Comparison of ENCODE assay signal across 1 cellular context in the genomic region with DNA sequence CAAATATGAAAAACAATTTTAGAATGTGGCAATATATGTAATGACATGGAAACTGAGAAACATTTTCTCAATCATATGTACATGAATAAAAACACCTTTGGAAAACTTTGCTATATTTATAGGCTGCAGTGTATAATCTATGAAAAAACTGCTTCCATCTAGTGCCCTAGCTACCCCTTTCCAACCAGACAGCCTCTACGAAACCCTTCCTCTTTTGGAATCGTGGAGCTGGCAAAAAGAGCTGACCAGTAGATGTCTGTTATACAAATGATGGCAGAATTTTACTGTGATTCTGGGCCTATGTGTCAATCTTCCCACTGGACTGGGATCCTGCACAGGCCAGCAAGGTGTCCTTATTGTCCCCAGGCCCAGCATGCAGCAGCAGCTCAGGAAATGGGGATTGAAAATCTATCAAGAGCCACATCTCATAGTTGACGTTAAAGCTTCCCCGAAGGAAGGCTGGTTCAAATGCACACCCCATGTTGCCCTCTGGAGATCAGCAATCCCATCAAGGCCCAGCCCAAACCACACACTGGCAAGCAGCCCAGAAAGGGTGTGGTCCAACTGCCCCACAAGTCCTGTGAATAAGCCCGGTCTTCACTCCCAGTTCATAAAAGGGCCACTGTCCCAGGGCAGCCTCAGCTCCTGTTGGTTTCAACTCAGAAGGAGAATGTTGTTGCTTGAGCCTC.
TF ChIP-seq lines count a peak whose summit lies in the region.

No MANE protein-coding gene starts in this region.

TF ChIP-seq in HEK293, 187 proteins besides CTCF, POLR2A, EP300 and RAD21 (continued from another document and continues in another):
- peak; percentile 58; the same call in 1 of the 2 replicates for TF ChIP-seq ZNF76 (tag by site-specific recombination; IDR thresholded peaks at IDR 0.05; ENCODE audit: borderline replicate concordance, low read depth)
- TF ChIP-seq ZNF623 (tag by site-specific recombination; IDR thresholded peaks at IDR 0.05), result no peak
- no peak for TF ChIP-seq ZNF776 (tag by site-specific recombination; IDR thresholded peaks at IDR 0.05; ENCODE audit: borderline replicate concordance)
- no peak for TF ChIP-seq ZNF580 (tag by site-specific recombination; IDR thresholded peaks at IDR 0.05)
- no peak for TF ChIP-seq GLI2 (tag by site-specific recombination; IDR thresholded peaks at IDR 0.05; ENCODE audit: borderline replicate concordance, low read depth)
- peak; percentile 71; the same call in 1 of the 2 replicates for TF ChIP-seq KLF10 (tag by site-specific recombination; IDR thresholded peaks at IDR 0.05)
- no peak for TF ChIP-seq ZNF530 (tag by site-specific recombination; IDR thresholded peaks at IDR 0.05; ENCODE audit: low read depth)
- no peak for TF ChIP-seq ZNF585B (tag by site-specific recombination; IDR thresholded peaks at IDR 0.05)
- no peak for TF ChIP-seq ZNF785 (tag by site-specific recombination; IDR thresholded peaks at IDR 0.05)
- TF ChIP-seq ZNF174 (tag by site-specific recombination; IDR thresholded peaks at IDR 0.05), result no peak
- no peak for TF ChIP-seq ZNF473 (tag by site-specific recombination; IDR thresholded peaks at IDR 0.05)
- no peak for TF ChIP-seq SP7 (tag by site-specific recombination; IDR thresholded peaks at IDR 0.05)
- TF ChIP-seq ZNF19 (tag by site-specific recombination; IDR thresholded peaks at IDR 0.05; ENCODE audit: low read depth), result no peak
- TF ChIP-seq ZFP69B (tag by site-specific recombination; IDR thresholded peaks at IDR 0.05), result peak; percentile 92
- TF ChIP-seq ZNF571 (tag by site-specific recombination; IDR thresholded peaks at IDR 0.05), result no peak
- no peak for TF ChIP-seq ZNF10 (tag by site-specific recombination; IDR thresholded peaks at IDR 0.05)
- TF ChIP-seq ZSCAN16 (tag by site-specific recombination; IDR thresholded peaks at IDR 0.05), result no peak
- 0 out of 2 replicates have a peak, but pooled peaks have one; percentile 32 for TF ChIP-seq IKZF3 (tag by site-specific recombination; IDR thresholded peaks at IDR 0.05)
- TF ChIP-seq ZFP37 (tag by site-specific recombination; IDR thresholded peaks at IDR 0.05), result no peak
- TF ChIP-seq YY2 (tag by site-specific recombination; IDR thresholded peaks at IDR 0.05), result no peak
- no peak for TF ChIP-seq ZSCAN23 (tag by site-specific recombination; IDR thresholded peaks at IDR 0.05)
- no peak for TF ChIP-seq ZNF211 (tag by site-specific recombination; IDR thresholded peaks at IDR 0.05; ENCODE audit: low read depth)
- TF ChIP-seq ZNF138 (tag by site-specific recombination; IDR thresholded peaks at IDR 0.05; ENCODE audit: borderline replicate concordance), result no peak
- TF ChIP-seq ZNF2 (tag by site-specific recombination; IDR thresholded peaks at IDR 0.05), result no peak
- TF ChIP-seq ZFP3 (tag by site-specific recombination; IDR thresholded peaks at IDR 0.05; ENCODE audit: low read depth), result no peak
- no peak for TF ChIP-seq ZBTB21 (tag by site-specific recombination; IDR thresholded peaks at IDR 0.05)
- no peak for TF ChIP-seq SP2 (tag by site-specific recombination; IDR thresholded peaks at IDR 0.05)
- TF ChIP-seq ZNF24 (tag by site-specific recombination; IDR thresholded peaks at IDR 0.05), result no peak
- TF ChIP-seq ZNF501 (tag by site-specific recombination; IDR thresholded peaks at IDR 0.05), result no peak
- TF ChIP-seq, protein P1, sequence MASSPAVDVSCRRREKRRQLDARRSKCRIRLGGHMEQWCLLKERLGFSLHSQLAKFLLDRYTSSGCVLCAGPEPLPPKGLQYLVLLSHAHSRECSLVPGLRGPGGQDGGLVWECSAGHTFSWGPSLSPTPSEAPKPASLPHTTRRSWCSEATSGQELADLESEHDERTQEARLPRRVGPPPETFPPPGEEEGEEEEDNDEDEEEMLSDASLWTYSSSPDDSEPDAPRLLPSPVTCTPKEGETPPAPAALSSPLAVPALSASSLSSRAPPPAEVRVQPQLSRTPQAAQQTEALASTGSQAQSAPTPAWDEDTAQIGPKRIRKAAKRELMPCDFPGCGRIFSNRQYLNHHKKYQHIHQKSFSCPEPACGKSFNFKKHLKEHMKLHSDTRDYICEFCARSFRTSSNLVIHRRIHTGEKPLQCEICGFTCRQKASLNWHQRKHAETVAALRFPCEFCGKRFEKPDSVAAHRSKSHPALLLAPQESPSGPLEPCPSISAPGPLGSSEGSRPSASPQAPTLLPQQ (tag by site-specific recombination; IDR thresholded peaks at IDR 0.05), result peak; percentile 97
- TF ChIP-seq ZNF48 (tag by site-specific recombination; IDR thresholded peaks at IDR 0.05), result no peak
- no peak for TF ChIP-seq ZNF488 (tag by site-specific recombination; IDR thresholded peaks at IDR 0.05)
- no peak for TF ChIP-seq ZNF37A (tag by site-specific recombination; IDR thresholded peaks at IDR 0.05)
- TF ChIP-seq ZNF391 (tag by site-specific recombination; IDR thresholded peaks at IDR 0.05; ENCODE audit: borderline replicate concordance, low read depth), result no peak
- TF ChIP-seq KLF9 (tag by site-specific recombination; IDR thresholded peaks at IDR 0.05; ENCODE audit: low read depth), result peak; percentile 86
- TF ChIP-seq ZNF311 (tag by site-specific recombination; IDR thresholded peaks at IDR 0.05; ENCODE audit: borderline replicate concordance), result no peak
- no peak for TF ChIP-seq ZNF169 (tag by site-specific recombination; IDR thresholded peaks at IDR 0.05)
- no peak for TF ChIP-seq ZNF830 (tag by site-specific recombination; IDR thresholded peaks at IDR 0.05; ENCODE audit: low read depth)
- 0 out of 2 replicates have a peak, but pooled peaks have one; percentile 19 for TF ChIP-seq ZEB2 (tag by site-specific recombination; IDR thresholded peaks at IDR 0.05)
- no peak for TF ChIP-seq ZNF514 (tag by site-specific recombination; IDR thresholded peaks at IDR 0.05)
- no peak for TF ChIP-seq EGR2 (tag by site-specific recombination; IDR thresholded peaks at IDR 0.05; ENCODE audit: low read depth)
- TF ChIP-seq ZBTB17 (tag by site-specific recombination; IDR thresholded peaks at IDR 0.05), result peak; percentile 77
- peak; percentile 14; the same call in 1 of the 2 replicates for TF ChIP-seq ZIC2 (tag by site-specific recombination; IDR thresholded peaks at IDR 0.05)
- TF ChIP-seq KLF1 (tag by site-specific recombination; IDR thresholded peaks at IDR 0.05), result peak; percentile 89
- TF ChIP-seq ZNF555 (tag by site-specific recombination; conservative IDR thresholded peaks at IDR 0.05), result no peak
- no peak for TF ChIP-seq ZNF121 (tag by site-specific recombination; IDR thresholded peaks at IDR 0.05)
- peak; percentile 93 for TF ChIP-seq ZBTB8A (tag by site-specific recombination; IDR thresholded peaks at IDR 0.05)
- TF ChIP-seq MYNN (tag by site-specific recombination; IDR thresholded peaks at IDR 0.05; ENCODE audit: borderline replicate concordance), result no peak
- no peak for TF ChIP-seq ZBTB48 (tag by site-specific recombination; IDR thresholded peaks at IDR 0.05)
- TF ChIP-seq SETDB1 (IDR thresholded peaks at IDR 0.05; ENCODE audit: insufficient read length, low read length), result no peak
- TF ChIP-seq INSM2 (tag by site-specific recombination; IDR thresholded peaks at IDR 0.05), result no peak
- TF ChIP-seq, protein P2, sequence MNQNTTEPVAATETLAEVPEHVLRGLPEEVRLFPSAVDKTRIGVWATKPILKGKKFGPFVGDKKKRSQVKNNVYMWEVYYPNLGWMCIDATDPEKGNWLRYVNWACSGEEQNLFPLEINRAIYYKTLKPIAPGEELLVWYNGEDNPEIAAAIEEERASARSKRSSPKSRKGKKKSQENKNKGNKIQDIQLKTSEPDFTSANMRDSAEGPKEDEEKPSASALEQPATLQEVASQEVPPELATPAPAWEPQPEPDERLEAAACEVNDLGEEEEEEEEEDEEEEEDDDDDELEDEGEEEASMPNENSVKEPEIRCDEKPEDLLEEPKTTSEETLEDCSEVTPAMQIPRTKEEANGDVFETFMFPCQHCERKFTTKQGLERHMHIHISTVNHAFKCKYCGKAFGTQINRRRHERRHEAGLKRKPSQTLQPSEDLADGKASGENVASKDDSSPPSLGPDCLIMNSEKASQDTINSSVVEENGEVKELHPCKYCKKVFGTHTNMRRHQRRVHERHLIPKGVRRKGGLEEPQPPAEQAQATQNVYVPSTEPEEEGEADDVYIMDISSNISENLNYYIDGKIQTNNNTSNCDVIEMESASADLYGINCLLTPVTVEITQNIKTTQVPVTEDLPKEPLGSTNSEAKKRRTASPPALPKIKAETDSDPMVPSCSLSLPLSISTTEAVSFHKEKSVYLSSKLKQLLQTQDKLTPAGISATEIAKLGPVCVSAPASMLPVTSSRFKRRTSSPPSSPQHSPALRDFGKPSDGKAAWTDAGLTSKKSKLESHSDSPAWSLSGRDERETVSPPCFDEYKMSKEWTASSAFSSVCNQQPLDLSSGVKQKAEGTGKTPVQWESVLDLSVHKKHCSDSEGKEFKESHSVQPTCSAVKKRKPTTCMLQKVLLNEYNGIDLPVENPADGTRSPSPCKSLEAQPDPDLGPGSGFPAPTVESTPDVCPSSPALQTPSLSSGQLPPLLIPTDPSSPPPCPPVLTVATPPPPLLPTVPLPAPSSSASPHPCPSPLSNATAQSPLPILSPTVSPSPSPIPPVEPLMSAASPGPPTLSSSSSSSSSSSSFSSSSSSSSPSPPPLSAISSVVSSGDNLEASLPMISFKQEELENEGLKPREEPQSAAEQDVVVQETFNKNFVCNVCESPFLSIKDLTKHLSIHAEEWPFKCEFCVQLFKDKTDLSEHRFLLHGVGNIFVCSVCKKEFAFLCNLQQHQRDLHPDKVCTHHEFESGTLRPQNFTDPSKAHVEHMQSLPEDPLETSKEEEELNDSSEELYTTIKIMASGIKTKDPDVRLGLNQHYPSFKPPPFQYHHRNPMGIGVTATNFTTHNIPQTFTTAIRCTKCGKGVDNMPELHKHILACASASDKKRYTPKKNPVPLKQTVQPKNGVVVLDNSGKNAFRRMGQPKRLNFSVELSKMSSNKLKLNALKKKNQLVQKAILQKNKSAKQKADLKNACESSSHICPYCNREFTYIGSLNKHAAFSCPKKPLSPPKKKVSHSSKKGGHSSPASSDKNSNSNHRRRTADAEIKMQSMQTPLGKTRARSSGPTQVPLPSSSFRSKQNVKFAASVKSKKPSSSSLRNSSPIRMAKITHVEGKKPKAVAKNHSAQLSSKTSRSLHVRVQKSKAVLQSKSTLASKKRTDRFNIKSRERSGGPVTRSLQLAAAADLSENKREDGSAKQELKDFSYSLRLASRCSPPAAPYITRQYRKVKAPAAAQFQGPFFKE (tag by site-specific recombination; IDR thresholded peaks at IDR 0.05; ENCODE audit: borderline replicate concordance), result no peak
- TF ChIP-seq ZNF433 (tag by site-specific recombination; IDR thresholded peaks at IDR 0.05; ENCODE audit: low read depth), result no peak
- TF ChIP-seq ZNF426 (tag by site-specific recombination; IDR thresholded peaks at IDR 0.05), result no peak
- TF ChIP-seq ZNF596 (tag by site-specific recombination; IDR thresholded peaks at IDR 0.05), result no peak
- TF ChIP-seq GLIS1 (tag by site-specific recombination; IDR thresholded peaks at IDR 0.05), result no peak; the same call in 1 of the 2 replicates
- no peak for TF ChIP-seq ZNF677 (tag by site-specific recombination; IDR thresholded peaks at IDR 0.05)
- no peak for TF ChIP-seq ZNF112 (tag by site-specific recombination; IDR thresholded peaks at IDR 0.05)
- no peak for TF ChIP-seq ZNF529 (tag by site-specific recombination; IDR thresholded peaks at IDR 0.05; ENCODE audit: insufficient replicate concordance)
- TF ChIP-seq BCL11B (tag by site-specific recombination; IDR thresholded peaks at IDR 0.05; ENCODE audit: low read depth), result no peak
- TF ChIP-seq ZNF335 (tag by site-specific recombination; conservative IDR thresholded peaks at IDR 0.05), result no peak
- no peak for TF ChIP-seq ZNF16 (tag by site-specific recombination; IDR thresholded peaks at IDR 0.05; ENCODE audit: low read depth)
- no peak for TF ChIP-seq ZNF23 (tag by site-specific recombination; IDR thresholded peaks at IDR 0.05; ENCODE audit: borderline replicate concordance)
- peak; percentile 94 for TF ChIP-seq MZF1 (tag by site-specific recombination; IDR thresholded peaks at IDR 0.05; ENCODE audit: borderline replicate concordance)
- TF ChIP-seq YY1 (tag by site-specific recombination; IDR thresholded peaks at IDR 0.05), result no peak
- no peak; the same call in 1 of the 2 replicates for TF ChIP-seq ZNF660 (tag by site-specific recombination; IDR thresholded peaks at IDR 0.05)
- TF ChIP-seq, protein P3, sequence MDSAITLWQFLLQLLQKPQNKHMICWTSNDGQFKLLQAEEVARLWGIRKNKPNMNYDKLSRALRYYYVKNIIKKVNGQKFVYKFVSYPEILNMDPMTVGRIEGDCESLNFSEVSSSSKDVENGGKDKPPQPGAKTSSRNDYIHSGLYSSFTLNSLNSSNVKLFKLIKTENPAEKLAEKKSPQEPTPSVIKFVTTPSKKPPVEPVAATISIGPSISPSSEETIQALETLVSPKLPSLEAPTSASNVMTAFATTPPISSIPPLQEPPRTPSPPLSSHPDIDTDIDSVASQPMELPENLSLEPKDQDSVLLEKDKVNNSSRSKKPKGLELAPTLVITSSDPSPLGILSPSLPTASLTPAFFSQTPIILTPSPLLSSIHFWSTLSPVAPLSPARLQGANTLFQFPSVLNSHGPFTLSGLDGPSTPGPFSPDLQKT (IDR thresholded peaks at IDR 0.05; ENCODE audit: borderline replicate concordance, low read depth, low read length), result no peak
- no peak for TF ChIP-seq ZNF248 (tag by site-specific recombination; IDR thresholded peaks at IDR 0.05)
- TF ChIP-seq ZNF747 (tag by site-specific recombination; IDR thresholded peaks at IDR 0.05), result no peak
- TF ChIP-seq PRDM1 (tag by site-specific recombination; IDR thresholded peaks at IDR 0.05), result no peak
- TF ChIP-seq KLF7 (tag by site-specific recombination; IDR thresholded peaks at IDR 0.05; ENCODE audit: borderline replicate concordance), result peak; percentile 94
